ENCODE assay signal across 1 cellular context in the genomic region with DNA sequence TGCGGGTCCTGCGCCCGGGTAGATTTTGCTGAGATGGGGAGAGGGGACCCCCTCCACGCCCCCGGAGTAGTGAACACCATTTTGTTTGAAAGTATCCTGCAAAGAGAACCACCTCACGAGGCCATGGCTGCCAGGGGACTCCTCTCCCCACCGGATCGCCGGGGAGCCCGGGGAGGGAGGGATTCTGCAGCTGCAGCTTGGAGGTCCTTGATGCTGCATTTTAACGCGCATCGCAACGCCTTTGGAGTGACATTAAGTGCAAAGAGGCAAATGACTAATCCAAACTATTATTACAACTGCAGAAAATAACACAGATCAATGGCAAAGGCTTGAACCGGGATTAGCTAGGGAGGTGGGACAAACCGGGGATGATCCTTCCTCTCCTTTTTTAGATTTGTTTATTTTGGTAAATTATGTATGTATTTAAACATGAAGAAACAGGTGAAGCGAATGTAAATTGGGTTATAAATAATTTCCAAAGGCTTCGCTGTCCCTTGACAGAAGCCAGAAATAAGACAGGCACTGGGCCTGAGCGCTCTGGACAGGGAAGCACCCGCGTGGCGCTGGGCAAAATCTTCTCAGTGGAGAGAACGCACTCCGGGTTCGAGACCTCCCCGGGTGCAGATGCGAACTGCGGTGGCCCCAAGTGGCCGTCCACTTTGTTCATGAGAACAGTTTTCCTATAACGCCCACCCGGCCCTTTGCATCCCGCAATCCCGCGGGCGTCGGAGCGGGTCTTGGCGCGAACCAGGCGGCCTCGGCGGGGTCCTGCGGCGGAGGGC.
A peak's percentile ranks its signal among the peaks of the same experiment; 100 is the strongest.
TF ChIP-seq lines count a peak whose summit lies in the region.

No MANE protein-coding gene starts in this region.

TF ChIP-seq in K562, 482 proteins besides CTCF, POLR2A, EP300 and RAD21 (continued from another document):
- TF ChIP-seq ZBTB33 (CRISPR knock-in tag; IDR thresholded peaks at IDR 0.05) (0 out of 2 replicates have a peak, but pooled peaks have one; percentile 24), RBM34 (IDR thresholded peaks at IDR 0.05; ENCODE audit: borderline replicate concordance, insufficient read depth, low read length) (no peak), ILF3 (IDR thresholded peaks at IDR 0.05; ENCODE audit: borderline replicate concordance) (no peak), ZFP36 (IDR thresholded peaks at IDR 0.05; ENCODE audit: low read depth, low read length, partially characterized antibody) (no peak), ZNF584 (CRISPR knock-in tag; IDR thresholded peaks at IDR 0.05; ENCODE audit: low read depth) (no peak), TAF1 (IDR thresholded peaks at IDR 0.05; ENCODE audit: control insufficient read depth, extremely low read depth, insufficient read depth, low read length, severe bottlenecking) (no peak)
